In genomic region chr12:48814313-48815280, GRCh38 we compare ENCODE assay signal across 1 cellular context.
TF ChIP-seq lines count a peak whose summit lies in the region.

No MANE protein-coding gene starts in this region.

TF ChIP-seq in K562, 482 proteins besides CTCF, POLR2A, EP300 and RAD21 (continued from another document and continues in another):
- TF ChIP-seq NKRF (IDR thresholded peaks at IDR 0.05; ENCODE audit: borderline replicate concordance), result no peak
- TF ChIP-seq E2F6 (IDR thresholded peaks at IDR 0.05; ENCODE audit: borderline replicate concordance in 1 of 2, extremely low read depth in 1 of 2, insufficient read depth in 1 of 2, insufficient read length in 1 of 2, low read depth in 1 of 2, low read length in 1 of 2, poor library complexity in 1 of 2, severe bottlenecking in 1 of 2), result peak; percentile 45 to 91
- TF ChIP-seq DMBX1 (CRISPR knock-in tag; IDR thresholded peaks at IDR 0.05; ENCODE audit: borderline replicate concordance), result no peak
- TF ChIP-seq ZFPM2 (CRISPR knock-in tag; IDR thresholded peaks at IDR 0.05), result no peak
- no peak for TF ChIP-seq RBM14 (IDR thresholded peaks at IDR 0.05; ENCODE audit: borderline replicate concordance, insufficient read depth, low read depth, low read length)
- TF ChIP-seq ZC3H8 (IDR thresholded peaks at IDR 0.05), result no peak
- TF ChIP-seq ATF2 (CRISPR knock-in tag; IDR thresholded peaks at IDR 0.05), result no peak
- TF ChIP-seq COPS2 (conservative IDR thresholded peaks at IDR 0.05), result no peak
- TF ChIP-seq RBM22 (IDR thresholded peaks at IDR 0.05; ENCODE audit: low read depth, low read length, poor library complexity, severe bottlenecking), result peak; percentile 62
- no peak for TF ChIP-seq NCOA6 (IDR thresholded peaks at IDR 0.05)
- TF ChIP-seq PYGO2 (tag; IDR thresholded peaks at IDR 0.05), result no peak
- TF ChIP-seq SMAD4 (CRISPR knock-in tag; conservative IDR thresholded peaks at IDR 0.05), result peak; percentile 84
- TF ChIP-seq IRF1 (CRISPR knock-in tag; IDR thresholded peaks at IDR 0.05; ENCODE audit: borderline replicate concordance), result no peak
- no peak for TF ChIP-seq TGIF2 (CRISPR knock-in tag; IDR thresholded peaks at IDR 0.05)
- no peak for TF ChIP-seq RNF219 (CRISPR knock-in tag; IDR thresholded peaks at IDR 0.05)
- peak; percentile 59; the same call in 1 of the 2 replicates for TF ChIP-seq KLF1 (tag; IDR thresholded peaks at IDR 0.05)
- no peak for TF ChIP-seq BRD9 (IDR thresholded peaks at IDR 0.05; ENCODE audit: low read depth, partially characterized antibody)
- TF ChIP-seq GABPB2 (CRISPR knock-in tag; conservative IDR thresholded peaks at IDR 0.05), result no peak
- TF ChIP-seq IRF2 (CRISPR knock-in tag; IDR thresholded peaks at IDR 0.05), result no peak
- TF ChIP-seq HOMEZ (CRISPR knock-in tag; IDR thresholded peaks at IDR 0.05), result no peak
- TF ChIP-seq KDM2B (CRISPR knock-in tag; IDR thresholded peaks at IDR 0.05), result peak; percentile 70; the same call in 1 of the 2 replicates
- TF ChIP-seq KAT2B (IDR thresholded peaks at IDR 0.05; ENCODE audit: low read depth, low read length), result peak; percentile 97
- TF ChIP-seq KLF13 (tag; IDR thresholded peaks at IDR 0.05; ENCODE audit: borderline replicate concordance, low read depth), result peak; percentile 43; the same call in 1 of the 2 replicates
- TF ChIP-seq CBFB (CRISPR knock-in tag; IDR thresholded peaks at IDR 0.05), result no peak; the same call in 1 of the 2 replicates
- TF ChIP-seq TCFL5 (CRISPR knock-in tag; conservative IDR thresholded peaks at IDR 0.05), result no peak
- no peak for TF ChIP-seq SLC30A9 (CRISPR knock-in tag; IDR thresholded peaks at IDR 0.05)
- no peak for TF ChIP-seq ZNF561 (CRISPR knock-in tag; conservative IDR thresholded peaks at IDR 0.05)
- no peak for TF ChIP-seq ZBTB40 (IDR thresholded peaks at IDR 0.05)
- no peak for TF ChIP-seq ZBTB40 (CRISPR knock-in tag; IDR thresholded peaks at IDR 0.05)
- no peak for TF ChIP-seq ZNF140 (CRISPR knock-in tag; IDR thresholded peaks at IDR 0.05)
- TF ChIP-seq ZBTB8A (IDR thresholded peaks at IDR 0.05; ENCODE audit: partially characterized antibody), result no peak
- no peak for TF ChIP-seq TRIM25 (IDR thresholded peaks at IDR 0.05; ENCODE audit: borderline replicate concordance)
- no peak for TF ChIP-seq ZBTB49 (CRISPR knock-in tag; IDR thresholded peaks at IDR 0.05; ENCODE audit: borderline replicate concordance)
- TF ChIP-seq HMG20B (CRISPR knock-in tag; IDR thresholded peaks at IDR 0.05), result 0 out of 2 replicates have a peak, but pooled peaks have one; percentile 46
